1 cellular context compared by ENCODE assay signal in genomic region chr12:104478396-104479140, GRCh38.
TF ChIP-seq lines count a peak whose summit lies in the region.

No MANE protein-coding gene starts in this region.

TF ChIP-seq in K562, 482 proteins besides CTCF, POLR2A, EP300 and RAD21 (continued from another document and continues in another):
- TF ChIP-seq, protein P1, sequence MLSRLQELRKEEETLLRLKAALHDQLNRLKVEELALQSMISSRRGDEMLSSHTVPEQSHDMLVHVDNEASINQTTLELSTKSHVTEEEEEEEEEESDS (CRISPR knock-in tag; IDR thresholded peaks at IDR 0.05) = no peak
- TF ChIP-seq HMG20A (CRISPR knock-in tag; conservative IDR thresholded peaks at IDR 0.05) (no peak), CCNT2 (IDR thresholded peaks at IDR 0.05; ENCODE audit: borderline replicate concordance, extremely low read depth, insufficient read length, low read depth, low read length) (no peak), FOXK1 (CRISPR knock-in tag; IDR thresholded peaks at IDR 0.05; ENCODE audit: borderline replicate concordance) (0 out of 2 replicates have a peak, but pooled peaks have one; percentile 14), MAZ (CRISPR knock-in tag; conservative IDR thresholded peaks at IDR 0.05 in 1 of 2, IDR thresholded peaks at IDR 0.05 in 1 of 2) (0 out of 4 replicates have a peak, but pooled peaks of 1 of the 2 experiments have one; percentile 25), MTA2 (IDR thresholded peaks at IDR 0.05; ENCODE audit: low read depth) (no peak), CBFA2T3 (IDR thresholded peaks at IDR 0.05) (peak; percentile 25; the same call in 1 of the 2 replicates), ARID1B (IDR thresholded peaks at IDR 0.05) (peak; percentile 21; the same call in 1 of the 2 replicates), EHMT2 (IDR thresholded peaks at IDR 0.05) (no peak), MTA1 (IDR thresholded peaks at IDR 0.05; ENCODE audit: borderline replicate concordance) (0 out of 2 replicates have a peak, but pooled peaks have one; percentile 16), EP400 (IDR thresholded peaks at IDR 0.05) (no peak), ZNF445 (CRISPR knock-in tag; IDR thresholded peaks at IDR 0.05; ENCODE audit: low read depth) (no peak), MECOM (CRISPR knock-in tag; IDR thresholded peaks at IDR 0.05) (no peak), NCOR1 (IDR thresholded peaks at IDR 0.05) (0 out of 2 replicates have a peak, but pooled peaks have one; percentile 19), BRF1 (IDR thresholded peaks at IDR 0.05; ENCODE audit: borderline replicate concordance, extremely low read depth, insufficient read length) (no peak), SMARCA4 (IDR thresholded peaks at IDR 0.05) (peak; percentile 10; the same call in 1 of the 2 replicates), KLF1 (tag; IDR thresholded peaks at IDR 0.05) (no peak), ZNF274 (IDR thresholded peaks at IDR 0.05; ENCODE audit: borderline replicate concordance, low read depth, low read length) (no peak), TFE3 (CRISPR knock-in tag; IDR thresholded peaks at IDR 0.05) (no peak), ZNF134 (CRISPR knock-in tag; conservative IDR thresholded peaks at IDR 0.05) (no peak), ETS1 (conservative IDR thresholded peaks at IDR 0.05; ENCODE audit: control insufficient read depth, low read depth, low read length) (no peak), ZBTB33 (CRISPR knock-in tag; IDR thresholded peaks at IDR 0.05) (no peak), ZNF263 (CRISPR knock-in tag; IDR thresholded peaks at IDR 0.05; ENCODE audit: borderline replicate concordance) (no peak), NR0B1 (IDR thresholded peaks at IDR 0.05; ENCODE audit: partially characterized antibody) (no peak), ZNF232 (CRISPR knock-in tag; IDR thresholded peaks at IDR 0.05) (no peak), HLTF (IDR thresholded peaks at IDR 0.05) (no peak), ZC3H4 (CRISPR knock-in tag; IDR thresholded peaks at IDR 0.05; ENCODE audit: borderline replicate concordance) (no peak)
- TF ChIP-seq, protein P2, sequence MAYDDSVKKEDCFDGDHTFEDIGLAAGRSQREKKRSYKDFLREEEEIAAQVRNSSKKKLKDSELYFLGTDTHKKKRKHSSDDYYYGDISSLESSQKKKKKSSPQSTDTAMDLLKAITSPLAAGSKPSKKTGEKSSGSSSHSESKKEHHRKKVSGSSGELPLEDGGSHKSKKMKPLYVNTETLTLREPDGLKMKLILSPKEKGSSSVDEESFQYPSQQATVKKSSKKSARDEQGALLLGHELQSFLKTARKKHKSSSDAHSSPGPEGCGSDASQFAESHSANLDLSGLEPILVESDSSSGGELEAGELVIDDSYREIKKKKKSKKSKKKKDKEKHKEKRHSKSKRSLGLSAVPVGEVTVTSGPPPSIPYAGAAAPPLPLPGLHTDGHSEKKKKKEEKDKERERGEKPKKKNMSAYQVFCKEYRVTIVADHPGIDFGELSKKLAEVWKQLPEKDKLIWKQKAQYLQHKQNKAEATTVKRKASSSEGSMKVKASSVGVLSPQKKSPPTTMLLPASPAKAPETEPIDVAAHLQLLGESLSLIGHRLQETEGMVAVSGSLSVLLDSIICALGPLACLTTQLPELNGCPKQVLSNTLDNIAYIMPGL (CRISPR knock-in tag; IDR thresholded peaks at IDR 0.05) = no peak
- TF ChIP-seq, protein P3, sequence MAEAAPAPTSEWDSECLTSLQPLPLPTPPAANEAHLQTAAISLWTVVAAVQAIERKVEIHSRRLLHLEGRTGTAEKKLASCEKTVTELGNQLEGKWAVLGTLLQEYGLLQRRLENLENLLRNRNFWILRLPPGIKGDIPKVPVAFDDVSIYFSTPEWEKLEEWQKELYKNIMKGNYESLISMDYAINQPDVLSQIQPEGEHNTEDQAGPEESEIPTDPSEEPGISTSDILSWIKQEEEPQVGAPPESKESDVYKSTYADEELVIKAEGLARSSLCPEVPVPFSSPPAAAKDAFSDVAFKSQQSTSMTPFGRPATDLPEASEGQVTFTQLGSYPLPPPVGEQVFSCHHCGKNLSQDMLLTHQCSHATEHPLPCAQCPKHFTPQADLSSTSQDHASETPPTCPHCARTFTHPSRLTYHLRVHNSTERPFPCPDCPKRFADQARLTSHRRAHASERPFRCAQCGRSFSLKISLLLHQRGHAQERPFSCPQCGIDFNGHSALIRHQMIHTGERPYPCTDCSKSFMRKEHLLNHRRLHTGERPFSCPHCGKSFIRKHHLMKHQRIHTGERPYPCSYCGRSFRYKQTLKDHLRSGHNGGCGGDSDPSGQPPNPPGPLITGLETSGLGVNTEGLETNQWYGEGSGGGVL (CRISPR knock-in tag; IDR thresholded peaks at IDR 0.05) = no peak
- TF ChIP-seq, protein P4, sequence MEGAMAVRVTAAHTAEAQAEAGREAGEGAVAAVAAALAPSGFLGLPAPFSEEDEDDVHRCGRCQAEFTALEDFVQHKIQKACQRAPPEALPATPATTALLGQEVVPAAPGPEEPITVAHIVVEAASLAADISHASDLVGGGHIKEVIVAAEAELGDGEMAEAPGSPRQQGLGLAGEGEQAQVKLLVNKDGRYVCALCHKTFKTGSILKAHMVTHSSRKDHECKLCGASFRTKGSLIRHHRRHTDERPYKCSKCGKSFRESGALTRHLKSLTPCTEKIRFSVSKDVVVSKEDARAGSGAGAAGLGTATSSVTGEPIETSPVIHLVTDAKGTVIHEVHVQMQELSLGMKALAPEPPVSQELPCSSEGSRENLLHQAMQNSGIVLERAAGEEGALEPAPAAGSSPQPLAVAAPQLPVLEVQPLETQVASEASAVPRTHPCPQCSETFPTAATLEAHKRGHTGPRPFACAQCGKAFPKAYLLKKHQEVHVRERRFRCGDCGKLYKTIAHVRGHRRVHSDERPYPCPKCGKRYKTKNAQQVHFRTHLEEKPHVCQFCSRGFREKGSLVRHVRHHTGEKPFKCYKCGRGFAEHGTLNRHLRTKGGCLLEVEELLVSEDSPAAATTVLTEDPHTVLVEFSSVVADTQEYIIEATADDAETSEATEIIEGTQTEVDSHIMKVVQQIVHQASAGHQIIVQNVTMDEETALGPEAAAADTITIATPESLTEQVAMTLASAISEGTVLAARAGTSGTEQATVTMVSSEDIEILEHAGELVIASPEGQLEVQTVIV (CRISPR knock-in tag; IDR thresholded peaks at IDR 0.05; ENCODE audit: borderline replicate concordance) = no peak
- TF ChIP-seq, protein P5, sequence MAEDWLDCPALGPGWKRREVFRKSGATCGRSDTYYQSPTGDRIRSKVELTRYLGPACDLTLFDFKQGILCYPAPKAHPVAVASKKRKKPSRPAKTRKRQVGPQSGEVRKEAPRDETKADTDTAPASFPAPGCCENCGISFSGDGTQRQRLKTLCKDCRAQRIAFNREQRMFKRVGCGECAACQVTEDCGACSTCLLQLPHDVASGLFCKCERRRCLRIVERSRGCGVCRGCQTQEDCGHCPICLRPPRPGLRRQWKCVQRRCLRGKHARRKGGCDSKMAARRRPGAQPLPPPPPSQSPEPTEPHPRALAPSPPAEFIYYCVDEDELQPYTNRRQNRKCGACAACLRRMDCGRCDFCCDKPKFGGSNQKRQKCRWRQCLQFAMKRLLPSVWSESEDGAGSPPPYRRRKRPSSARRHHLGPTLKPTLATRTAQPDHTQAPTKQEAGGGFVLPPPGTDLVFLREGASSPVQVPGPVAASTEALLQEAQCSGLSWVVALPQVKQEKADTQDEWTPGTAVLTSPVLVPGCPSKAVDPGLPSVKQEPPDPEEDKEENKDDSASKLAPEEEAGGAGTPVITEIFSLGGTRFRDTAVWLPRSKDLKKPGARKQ (CRISPR knock-in tag; IDR thresholded peaks at IDR 0.05) = no peak
- TF ChIP-seq, protein P6, sequence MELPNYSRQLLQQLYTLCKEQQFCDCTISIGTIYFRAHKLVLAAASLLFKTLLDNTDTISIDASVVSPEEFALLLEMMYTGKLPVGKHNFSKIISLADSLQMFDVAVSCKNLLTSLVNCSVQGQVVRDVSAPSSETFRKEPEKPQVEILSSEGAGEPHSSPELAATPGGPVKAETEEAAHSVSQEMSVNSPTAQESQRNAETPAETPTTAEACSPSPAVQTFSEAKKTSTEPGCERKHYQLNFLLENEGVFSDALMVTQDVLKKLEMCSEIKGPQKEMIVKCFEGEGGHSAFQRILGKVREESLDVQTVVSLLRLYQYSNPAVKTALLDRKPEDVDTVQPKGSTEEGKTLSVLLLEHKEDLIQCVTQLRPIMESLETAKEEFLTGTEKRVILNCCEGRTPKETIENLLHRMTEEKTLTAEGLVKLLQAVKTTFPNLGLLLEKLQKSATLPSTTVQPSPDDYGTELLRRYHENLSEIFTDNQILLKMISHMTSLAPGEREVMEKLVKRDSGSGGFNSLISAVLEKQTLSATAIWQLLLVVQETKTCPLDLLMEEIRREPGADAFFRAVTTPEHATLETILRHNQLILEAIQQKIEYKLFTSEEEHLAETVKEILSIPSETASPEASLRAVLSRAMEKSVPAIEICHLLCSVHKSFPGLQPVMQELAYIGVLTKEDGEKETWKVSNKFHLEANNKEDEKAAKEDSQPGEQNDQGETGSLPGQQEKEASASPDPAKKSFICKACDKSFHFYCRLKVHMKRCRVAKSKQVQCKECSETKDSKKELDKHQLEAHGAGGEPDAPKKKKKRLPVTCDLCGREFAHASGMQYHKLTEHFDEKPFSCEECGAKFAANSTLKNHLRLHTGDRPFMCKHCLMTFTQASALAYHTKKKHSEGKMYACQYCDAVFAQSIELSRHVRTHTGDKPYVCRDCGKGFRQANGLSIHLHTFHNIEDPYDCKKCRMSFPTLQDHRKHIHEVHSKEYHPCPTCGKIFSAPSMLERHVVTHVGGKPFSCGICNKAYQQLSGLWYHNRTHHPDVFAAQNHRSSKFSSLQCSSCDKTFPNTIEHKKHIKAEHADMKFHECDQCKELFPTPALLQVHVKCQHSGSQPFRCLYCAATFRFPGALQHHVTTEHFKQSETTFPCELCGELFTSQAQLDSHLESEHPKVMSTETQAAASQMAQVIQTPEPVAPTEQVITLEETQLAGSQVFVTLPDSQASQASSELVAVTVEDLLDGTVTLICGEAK (IDR thresholded peaks at IDR 0.05) = 0 out of 2 replicates have a peak, but pooled peaks have one; percentile 15
- TF ChIP-seq, protein P6 (CRISPR knock-in tag; IDR thresholded peaks at IDR 0.05) = no peak
